In the genomic region with DNA sequence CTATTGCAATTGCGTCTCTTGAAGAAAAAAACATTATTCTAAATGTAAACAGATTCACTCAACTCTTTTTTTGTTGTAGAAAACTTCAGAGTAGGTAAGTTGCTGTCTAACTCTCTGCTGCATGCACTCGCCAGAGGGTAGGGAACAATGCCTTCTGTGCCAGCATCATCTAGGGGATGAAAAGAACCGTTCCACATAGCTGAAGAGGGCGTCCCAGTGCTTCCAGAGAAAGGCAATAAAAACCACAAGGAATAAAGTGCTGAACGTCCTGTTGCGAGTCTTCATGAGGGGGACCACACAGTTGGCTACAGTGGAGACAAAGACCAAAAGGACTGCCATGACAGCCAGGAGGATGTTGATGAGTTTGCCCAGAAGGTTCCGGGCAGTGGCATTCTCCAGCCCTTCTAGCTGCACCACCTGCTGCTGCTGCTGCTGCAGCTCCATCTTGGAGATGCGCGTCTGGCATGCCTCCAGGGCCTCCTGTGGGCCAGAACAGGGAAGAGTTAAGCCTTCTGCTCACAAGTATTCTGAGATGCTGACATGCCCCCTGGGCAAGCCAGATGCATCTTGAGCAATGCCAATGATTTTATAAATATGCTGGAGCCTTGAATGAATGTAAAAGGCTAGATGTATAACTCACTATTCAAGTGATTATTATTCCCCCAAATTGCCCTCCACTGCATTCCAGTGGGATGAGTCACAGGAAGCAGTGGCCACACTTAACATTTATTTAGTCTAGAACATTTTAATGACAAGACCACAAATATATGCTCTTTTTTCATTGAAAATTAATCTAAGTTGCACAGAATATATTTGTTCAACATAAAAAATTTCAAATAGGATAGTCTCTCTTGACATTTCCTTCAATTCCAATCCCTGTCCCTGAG, we compare ENCODE assay signal across 2 cellular contexts.
TF ChIP-seq lines count a peak whose summit lies in the region.

No MANE protein-coding gene starts in this region.

TF ChIP-seq in HEK293, 187 proteins besides CTCF, POLR2A, EP300 and RAD21 (continued from another document and continues in another):
- TF ChIP-seq, protein P1, sequence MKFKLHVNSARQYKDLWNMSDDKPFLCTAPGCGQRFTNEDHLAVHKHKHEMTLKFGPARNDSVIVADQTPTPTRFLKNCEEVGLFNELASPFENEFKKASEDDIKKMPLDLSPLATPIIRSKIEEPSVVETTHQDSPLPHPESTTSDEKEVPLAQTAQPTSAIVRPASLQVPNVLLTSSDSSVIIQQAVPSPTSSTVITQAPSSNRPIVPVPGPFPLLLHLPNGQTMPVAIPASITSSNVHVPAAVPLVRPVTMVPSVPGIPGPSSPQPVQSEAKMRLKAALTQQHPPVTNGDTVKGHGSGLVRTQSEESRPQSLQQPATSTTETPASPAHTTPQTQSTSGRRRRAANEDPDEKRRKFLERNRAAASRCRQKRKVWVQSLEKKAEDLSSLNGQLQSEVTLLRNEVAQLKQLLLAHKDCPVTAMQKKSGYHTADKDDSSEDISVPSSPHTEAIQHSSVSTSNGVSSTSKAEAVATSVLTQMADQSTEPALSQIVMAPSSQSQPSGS (tag by site-specific recombination; IDR thresholded peaks at IDR 0.05; ENCODE audit: low read depth): no peak
- no peak for TF ChIP-seq ZNF571 (tag by site-specific recombination; IDR thresholded peaks at IDR 0.05)
- TF ChIP-seq ZNF600 (tag by site-specific recombination; IDR thresholded peaks at IDR 0.05): peak; percentile 43; the same call in 1 of the 2 replicates
- TF ChIP-seq ZNF366 (tag by site-specific recombination; conservative IDR thresholded peaks at IDR 0.05): 0 out of 2 replicates have a peak, but pooled peaks have one; percentile 53
- TF ChIP-seq SP2 (tag by site-specific recombination; IDR thresholded peaks at IDR 0.05): no peak
- 0 out of 2 replicates have a peak, but pooled peaks have one; percentile 14 for TF ChIP-seq ZNF654 (tag by site-specific recombination; IDR thresholded peaks at IDR 0.05; ENCODE audit: low read depth)
- TF ChIP-seq ZFP37 (tag by site-specific recombination; IDR thresholded peaks at IDR 0.05): 0 out of 2 replicates have a peak, but pooled peaks have one; percentile 26
- TF ChIP-seq BCL11A (tag by site-specific recombination; IDR thresholded peaks at IDR 0.05; ENCODE audit: low read depth): no peak
- no peak for TF ChIP-seq ZNF426 (tag by site-specific recombination; IDR thresholded peaks at IDR 0.05)
- TF ChIP-seq ZNF658 (tag by site-specific recombination; IDR thresholded peaks at IDR 0.05): no peak
- TF ChIP-seq ZNF10 (tag by site-specific recombination; IDR thresholded peaks at IDR 0.05): no peak
- TF ChIP-seq ZNF623 (tag by site-specific recombination; IDR thresholded peaks at IDR 0.05): no peak
- TF ChIP-seq ZSCAN18 (tag by site-specific recombination; IDR thresholded peaks at IDR 0.05): no peak
- TF ChIP-seq ZSCAN16 (tag by site-specific recombination; IDR thresholded peaks at IDR 0.05): no peak
- TF ChIP-seq GLIS2 (tag by site-specific recombination; IDR thresholded peaks at IDR 0.05): no peak
- no peak for TF ChIP-seq PRDM4 (tag by site-specific recombination; IDR thresholded peaks at IDR 0.05)
- no peak for TF ChIP-seq ZNF629 (tag by site-specific recombination; IDR thresholded peaks at IDR 0.05)
- TF ChIP-seq ZSCAN5A (tag by site-specific recombination; IDR thresholded peaks at IDR 0.05): no peak
- no peak for TF ChIP-seq OVOL3 (tag by site-specific recombination; IDR thresholded peaks at IDR 0.05)
- no peak for TF ChIP-seq BCL6B (tag by site-specific recombination; IDR thresholded peaks at IDR 0.05)
- TF ChIP-seq GLIS1 (tag by site-specific recombination; IDR thresholded peaks at IDR 0.05): peak; percentile 58
- no peak for TF ChIP-seq ZNF416 (tag by site-specific recombination; IDR thresholded peaks at IDR 0.05)

TF ChIP-seq in SK-N-SH treated with all-trans-retinoic acid at 6 μM for 48 hours, 23 proteins besides CTCF, POLR2A, EP300 and RAD21 (continued from another document):
- TF ChIP-seq, protein P2, sequence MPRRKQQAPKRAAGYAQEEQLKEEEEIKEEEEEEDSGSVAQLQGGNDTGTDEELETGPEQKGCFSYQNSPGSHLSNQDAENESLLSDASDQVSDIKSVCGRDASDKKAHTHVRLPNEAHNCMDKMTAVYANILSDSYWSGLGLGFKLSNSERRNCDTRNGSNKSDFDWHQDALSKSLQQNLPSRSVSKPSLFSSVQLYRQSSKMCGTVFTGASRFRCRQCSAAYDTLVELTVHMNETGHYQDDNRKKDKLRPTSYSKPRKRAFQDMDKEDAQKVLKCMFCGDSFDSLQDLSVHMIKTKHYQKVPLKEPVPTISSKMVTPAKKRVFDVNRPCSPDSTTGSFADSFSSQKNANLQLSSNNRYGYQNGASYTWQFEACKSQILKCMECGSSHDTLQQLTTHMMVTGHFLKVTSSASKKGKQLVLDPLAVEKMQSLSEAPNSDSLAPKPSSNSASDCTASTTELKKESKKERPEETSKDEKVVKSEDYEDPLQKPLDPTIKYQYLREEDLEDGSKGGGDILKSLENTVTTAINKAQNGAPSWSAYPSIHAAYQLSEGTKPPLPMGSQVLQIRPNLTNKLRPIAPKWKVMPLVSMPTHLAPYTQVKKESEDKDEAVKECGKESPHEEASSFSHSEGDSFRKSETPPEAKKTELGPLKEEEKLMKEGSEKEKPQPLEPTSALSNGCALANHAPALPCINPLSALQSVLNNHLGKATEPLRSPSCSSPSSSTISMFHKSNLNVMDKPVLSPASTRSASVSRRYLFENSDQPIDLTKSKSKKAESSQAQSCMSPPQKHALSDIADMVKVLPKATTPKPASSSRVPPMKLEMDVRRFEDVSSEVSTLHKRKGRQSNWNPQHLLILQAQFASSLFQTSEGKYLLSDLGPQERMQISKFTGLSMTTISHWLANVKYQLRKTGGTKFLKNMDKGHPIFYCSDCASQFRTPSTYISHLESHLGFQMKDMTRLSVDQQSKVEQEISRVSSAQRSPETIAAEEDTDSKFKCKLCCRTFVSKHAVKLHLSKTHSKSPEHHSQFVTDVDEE (CRISPR knock-in tag; IDR thresholded peaks at IDR 0.05): 0 out of 2 replicates have a peak, but pooled peaks have one; percentile 28
- TF ChIP-seq BACH2 (CRISPR knock-in tag; IDR thresholded peaks at IDR 0.05; ENCODE audit: borderline replicate concordance) (no peak), SNAI2 (CRISPR knock-in tag; IDR thresholded peaks at IDR 0.05) (0 out of 2 replicates have a peak, but pooled peaks have one; percentile 73), ZNF70 (CRISPR knock-in tag; IDR thresholded peaks at IDR 0.05) (no peak), ZC3H10 (CRISPR knock-in tag; IDR thresholded peaks at IDR 0.05) (no peak), CREB5 (CRISPR knock-in tag; IDR thresholded peaks at IDR 0.05; ENCODE audit: low read depth) (0 out of 2 replicates have a peak, but pooled peaks have one; percentile 64), TOX (CRISPR knock-in tag; IDR thresholded peaks at IDR 0.05; ENCODE audit: borderline replicate concordance) (no peak), PPARA (CRISPR knock-in tag; IDR thresholded peaks at IDR 0.05; ENCODE audit: borderline replicate concordance) (no peak), ESRRG (CRISPR knock-in tag; IDR thresholded peaks at IDR 0.05) (no peak), GLIS3 (CRISPR knock-in tag; IDR thresholded peaks at IDR 0.05) (0 out of 2 replicates have a peak, but pooled peaks have one; percentile 6), ISL1 (CRISPR knock-in tag; IDR thresholded peaks at IDR 0.05) (peak; percentile 89)
- TF ChIP-seq, protein P3, sequence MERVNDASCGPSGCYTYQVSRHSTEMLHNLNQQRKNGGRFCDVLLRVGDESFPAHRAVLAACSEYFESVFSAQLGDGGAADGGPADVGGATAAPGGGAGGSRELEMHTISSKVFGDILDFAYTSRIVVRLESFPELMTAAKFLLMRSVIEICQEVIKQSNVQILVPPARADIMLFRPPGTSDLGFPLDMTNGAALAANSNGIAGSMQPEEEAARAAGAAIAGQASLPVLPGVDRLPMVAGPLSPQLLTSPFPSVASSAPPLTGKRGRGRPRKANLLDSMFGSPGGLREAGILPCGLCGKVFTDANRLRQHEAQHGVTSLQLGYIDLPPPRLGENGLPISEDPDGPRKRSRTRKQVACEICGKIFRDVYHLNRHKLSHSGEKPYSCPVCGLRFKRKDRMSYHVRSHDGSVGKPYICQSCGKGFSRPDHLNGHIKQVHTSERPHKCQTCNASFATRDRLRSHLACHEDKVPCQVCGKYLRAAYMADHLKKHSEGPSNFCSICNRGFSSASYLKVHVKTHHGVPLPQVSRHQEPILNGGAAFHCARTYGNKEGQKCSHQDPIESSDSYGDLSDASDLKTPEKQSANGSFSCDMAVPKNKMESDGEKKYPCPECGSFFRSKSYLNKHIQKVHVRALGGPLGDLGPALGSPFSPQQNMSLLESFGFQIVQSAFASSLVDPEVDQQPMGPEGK (CRISPR knock-in tag; IDR thresholded peaks at IDR 0.05; ENCODE audit: borderline replicate concordance): peak; percentile 26; the same call in 1 of the 2 replicates
